9 cellular contexts compared by ENCODE assay signal in genomic region chr6:134870677-134871498, GRCh38.
DNase-seq lines count a peak whose midpoint lies in the region; ATAC-seq and TF ChIP-seq lines count a peak whose summit lies in the region.
"Had no signal": no experiment of that assay in that cellular context is flagged by ENCODE, and none has a peak within 500 bp of the region (broad histone marks: within the 10 kb centered on the region; RNA-seq: fewer than 3 reads in every experiment).

No MANE protein-coding gene starts in this region.

- H3K27ac ChIP-seq in foreskin keratinocyte: no peak overlapping the region

- H3K4me1 ChIP-seq in foreskin keratinocyte: peaks cover 10% of the 10 kb centered on the region

- no peaks in the 10 kb centered on the region for H3K27me3 ChIP-seq in foreskin keratinocyte

- TF ChIP-seq CTCF in foreskin keratinocyte (conservative IDR thresholded peaks at IDR 0.05): no peak

- peak; percentile 91 for ATAC-seq in GM18870 (IDR thresholded peaks at IDR 0.05; ENCODE audit: unreplicated experiment)
- ATAC-seq in HG02571 (IDR thresholded peaks at IDR 0.05; ENCODE audit: unreplicated experiment): peak; percentile 86
- peak; percentile 73 for ATAC-seq in foreskin keratinocyte

- peak; percentile 84 for DNase-seq in Jurkat, Clone E6-1 (ENCODE audit: low read depth, low spot score)
- DNase-seq in foreskin keratinocyte: peak; percentile 57 to 74
- DNase-seq in NCI-H1092 (lab: John Stamatoyannopoulos, UW): no peak
- DNase-seq in activated gamma-delta T cell (lab: John Stamatoyannopoulos, UW): no peak
- DNase-seq in NCI-H187 treated with DMSO at 0.1 percent for 48 hours (lab: John Stamatoyannopoulos, UW): no peak
- DNase-seq in SIG-M5 treated with dmso at 0.1 percent for 504 hours (lab: John Stamatoyannopoulos, UW; ENCODE audit: unreplicated experiment): no peak
- DNase-seq: activated B cell treated with CpG ODN at 0.5 μM for 24 hours had no signal

- H3K4me3 ChIP-seq in Jurkat, Clone E6-1 (ENCODE audit: low read length): no peak overlapping the region; the same call in 1 of the 2 replicates

Comparison
In these comparisons a context has a peak if more than half of its experiments do, and no peak if none do; other contexts are left out.
1. DNase-seq: peak in Jurkat, Clone E6-1 (single experiment) and foreskin keratinocyte (2 of 2); none in NCI-H1092 (single experiment), activated gamma-delta T cell (single experiment), NCI-H187 treated with DMSO at 0.1 percent for 48 hours (single experiment) and SIG-M5 treated with dmso at 0.1 percent for 504 hours (single experiment).
2. Peak in every context shown above with its lines, with median percentiles within 50 percentile points of each other: ATAC-seq.